Comparison of ENCODE assay signal across 8 cellular contexts in genomic region chr14:105705862-105706781, GRCh38.
DNase-seq lines count a peak whose midpoint lies in the region; ATAC-seq and TF ChIP-seq lines count a peak whose summit lies in the region.
"Not testable (repeated sequence)": the region's sequence is repeated elsewhere in the genome, so short reads cannot be mapped to it uniquely, and the experiment has no call there.

No MANE protein-coding gene starts in this region.

- H2AFZ ChIP-seq in OCI-LY7 (ENCODE audit: low read length): not testable (repeated sequence)

- intact Hi-C loops in OCI-LY7 (cut with micrococcal nuclease; ENCODE audit: unreplicated experiment): not testable (repeated sequence)
- intact Hi-C loops in left colon (cut with DNase I, micrococcal nuclease): loop anchor here in 1 of 2 donors (10.0 kb wide), 1 partner anchor 121 kb away; no protein-coding TSS in a partner anchor

- TF ChIP-seq CTCF in GM10266 (IDR thresholded peaks at IDR 0.05; ENCODE audit: control insufficient read depth, insufficient read depth, low read depth, missing control alignments) (peak; percentile 47), OCI-LY7 (conservative IDR thresholded peaks at IDR 0.05; ENCODE audit: low read length) (peak; percentile 68)

- H3K4me3 ChIP-seq in OCI-LY7 (ENCODE audit: low read depth, low read length, poor library complexity, severe bottlenecking): peak overlapping the region; percentile 21

- CTCF ChIA-PET in OCI-LY7 (lab: Charles Lee; ENCODE audit: unreplicated experiment): not testable (repeated sequence)

- H3K9me3 Mint-ChIP-seq in activated T-cell treated with anti-CD3 and anti-CD28 coated beads, Interleukin-2, amount 50 U/mL, for 24 hours: not testable (repeated sequence)

- H3K4me1 ChIP-seq in OCI-LY7 (ENCODE audit: insufficient read depth, low read length, poor library complexity, severe bottlenecking): peaks cover 55% of the 10 kb centered on the region

- H3K27ac Mint-ChIP-seq in activated T-cell treated with anti-CD3 and anti-CD28 coated beads, Interleukin-2, amount 50 U/mL, for 24 hours: not testable (repeated sequence)

- H4K20me1 ChIP-seq in OCI-LY7 (ENCODE audit: insufficient read depth, low read length): not testable (repeated sequence)

- peak; percentile 55 for DNase-seq in GM10266 (ENCODE audit: extremely low spot score)
- DNase-seq in OCI-LY7 (ENCODE audit: low spot score): peak; percentile 91
- peak; percentile 28 for DNase-seq in activated T-cell treated with anti-CD3 and anti-CD28 coated beads, Interleukin-2, amount 50 U/mL, for 24 hours
- peak in 1 of 2 donors; percentile 58 for DNase-seq in left colon
- not testable (repeated sequence) for DNase-seq in stimulated activated naive CD8-positive, alpha-beta T cell treated with anti-CD3 and anti-CD28 coated beads, Interleukin-15, Interleukin-2, amounts not matched to agents 100 U/mL and 50 U/mL, for 24 hours

- H3K4me2 ChIP-seq in OCI-LY7 (ENCODE audit: low read length): peak overlapping the region; percentile 66

- not testable (repeated sequence) for H3K4me3 Mint-ChIP-seq in activated T-cell treated with anti-CD3 and anti-CD28 coated beads, Interleukin-2, amount 50 U/mL, for 24 hours

- not testable (repeated sequence) for H3K9me2 ChIP-seq in OCI-LY7 (ENCODE audit: insufficient read depth, low read length)

- not testable (repeated sequence) for H3K27me3 Mint-ChIP-seq in activated T-cell treated with anti-CD3 and anti-CD28 coated beads, Interleukin-2, amount 50 U/mL, for 24 hours

- not testable (repeated sequence) for H3K9me3 ChIP-seq in OCI-LY7 (ENCODE audit: low read length)

- peak overlapping the region; percentile 67 for H3K27ac ChIP-seq in OCI-LY7 (ENCODE audit: low read depth, low read length, poor library complexity, severe bottlenecking)

- BruUV-seq in OCI-LY7 (replicated peaks; lab: Mats Ljungman, UMichigan): not testable (repeated sequence)

- not testable (repeated sequence) for H3K79me2 ChIP-seq in OCI-LY7 (ENCODE audit: insufficient read depth, low read depth, low read length)

- not testable (repeated sequence) for H3K36me3 ChIP-seq in OCI-LY7 (ENCODE audit: insufficient read depth, low read length)

- ATAC-seq in GM19043 (IDR thresholded peaks at IDR 0.05; ENCODE audit: low read depth, unreplicated experiment): peak; percentile 59
- ATAC-seq in GM21619 (IDR thresholded peaks at IDR 0.05; ENCODE audit: unreplicated experiment): peak; percentile 46
- peak; percentile 31 for ATAC-seq in HG02981 (IDR thresholded peaks at IDR 0.05; ENCODE audit: unreplicated experiment)
- peak; percentile 35 for ATAC-seq in left colon
- peak; percentile 16 for ATAC-seq in stimulated activated naive CD8-positive, alpha-beta T cell treated with anti-CD3 and anti-CD28 coated beads, Interleukin-15, Interleukin-2, amounts not matched to agents 100 U/mL and 50 U/mL, for 24 hours

- POLR2A ChIA-PET in OCI-LY7 (lab: Charles Lee): not testable (repeated sequence)

- not testable (repeated sequence) for H3K4me1 Mint-ChIP-seq in activated T-cell treated with anti-CD3 and anti-CD28 coated beads, Interleukin-2, amount 50 U/mL, for 24 hours (ENCODE audit: low read depth)

- H3K36me3 Mint-ChIP-seq in activated T-cell treated with anti-CD3 and anti-CD28 coated beads, Interleukin-2, amount 50 U/mL, for 24 hours (ENCODE audit: low read depth): not testable (repeated sequence)
